Comparison of ENCODE assay signal across 22 cellular contexts in genomic region chr11:130114726-130115125, GRCh38.
"Had no signal": no experiment of that assay in that cellular context is flagged by ENCODE, and none has a peak within 500 bp of the region (broad histone marks: within the 10 kb centered on the region; RNA-seq: fewer than 3 reads in every experiment).

No MANE protein-coding gene starts in this region.

- ATAC-seq: activated CD8-positive, alpha-beta T cell treated with anti-CD3 and anti-CD28 coated beads, Interleukin-2, amount 10 ng/mL, durations not matched to agents 7 days and 5 days; body of pancreas; left colon; stimulated activated naive CD8-positive, alpha-beta T cell treated with anti-CD3 and anti-CD28 coated beads, Interleukin-15, amount 100 ng/mL, for 72 hours had no signal

- H3K9me3 Mint-ChIP-seq: activated naive CD8-positive, alpha-beta T cell treated with anti-CD3 and anti-CD28 coated beads, Interleukin-2, amount 10 ng/mL, durations not matched to agents 7 days and 5 days; activated T-cell treated with anti-CD3 and anti-CD28 coated beads, Interleukin-2, amount 50 U/mL, for 24 hours; activated T-helper 2 cell treated with anti-CD3 and anti-CD28 coated beads, Interferon-gamma antibody, Interleukin-2, Interleukin-4, amounts not matched to agents 10 μg/mL and 5 μg/mL and 100 μg/mL, durations not matched to agents 14 hours and 24 hours and 36 hours; neural crest cell; stimulated activated naive CD8-positive, alpha-beta T cell treated with anti-CD3 and anti-CD28 coated beads, Interleukin-15, amount 100 ng/mL, for 72 hours; type B pancreatic cell had no signal

- H3K27me3 ChIP-seq: body of pancreas, dorsolateral prefrontal cortex had no signal

- H3K4me1 Mint-ChIP-seq: neural crest cell had no signal

- H3K27ac ChIP-seq: skin epidermis had no signal

- DNase-seq: activated CD4-positive, alpha-beta T cell treated with anti-CD3 and anti-CD28 coated beads for 48 hours; activated CD4-positive, CD25-positive, alpha-beta regulatory T cell; activated CD8-positive, alpha-beta T cell treated with anti-CD3 and anti-CD28 coated beads, Interleukin-2, amount 10 ng/mL, durations not matched to agents 7 days and 5 days; activated naive CD4-positive, alpha-beta T cell treated with Interleukin-2 at 50 U/mL for 16 hours; activated naive CD8-positive, alpha-beta T cell treated with anti-CD3 and anti-CD28 coated beads, Interleukin-2, amount 10 ng/mL, durations not matched to agents 7 days and 5 days; activated T-cell treated with anti-CD3 and anti-CD28 coated beads, Interleukin-2, amount 50 U/mL, for 24 hours; amygdala; dorsolateral prefrontal cortex; foreskin melanocyte; hypothalamus; islet precursor cell; left colon; midbrain; stimulated activated CD4-positive, alpha-beta T cell treated with anti-CD3 and anti-CD28 coated beads, Interleukin-15, amount 100 ng/mL, for 24 hours; stimulated activated CD4-positive, alpha-beta T cell treated with anti-CD3 and anti-CD28 coated beads, Interleukin-4, amount 100 ng/mL, for 1 hour; stimulated activated naive CD8-positive, alpha-beta T cell treated with anti-CD3 and anti-CD28 coated beads, Interleukin-15, amount 100 ng/mL, for 72 hours had no signal

- H3K27me3 Mint-ChIP-seq: activated T-cell treated with anti-CD3 and anti-CD28 coated beads, Interleukin-2, amount 50 U/mL, for 24 hours; type B pancreatic cell had no signal

- H3K9me3 ChIP-seq: body of pancreas had no signal

- H3K27ac Mint-ChIP-seq: activated CD8-positive, alpha-beta T cell treated with anti-CD3 and anti-CD28 coated beads, Interleukin-2, amount 10 ng/mL, durations not matched to agents 7 days and 5 days; activated naive CD8-positive, alpha-beta T cell treated with anti-CD3 and anti-CD28 coated beads, Interleukin-2, amount 10 ng/mL, durations not matched to agents 7 days and 5 days; activated T-cell treated with anti-CD3 and anti-CD28 coated beads, Interleukin-2, amount 50 U/mL, for 24 hours; activated T-helper 2 cell treated with anti-CD3 and anti-CD28 coated beads, Interferon-gamma antibody, Interleukin-2, Interleukin-4, amounts not matched to agents 10 μg/mL and 5 μg/mL and 100 μg/mL, durations not matched to agents 14 hours and 24 hours and 36 hours; stimulated activated naive CD8-positive, alpha-beta T cell treated with anti-CD3 and anti-CD28 coated beads, Interleukin-15, amount 100 ng/mL, for 72 hours; type B pancreatic cell had no signal

- H3K4me3 ChIP-seq: body of pancreas, dorsolateral prefrontal cortex, lung, skin epidermis had no signal

- H3K4me3 Mint-ChIP-seq: activated CD8-positive, alpha-beta T cell treated with anti-CD3 and anti-CD28 coated beads, Interleukin-2, amount 10 ng/mL, durations not matched to agents 7 days and 5 days; activated naive CD8-positive, alpha-beta T cell treated with anti-CD3 and anti-CD28 coated beads, Interleukin-2, amount 10 ng/mL, durations not matched to agents 7 days and 5 days; activated T-cell treated with anti-CD3 and anti-CD28 coated beads, Interleukin-2, amount 50 U/mL, for 24 hours; neural crest cell; stimulated activated naive CD8-positive, alpha-beta T cell treated with anti-CD3 and anti-CD28 coated beads, Interleukin-15, amount 100 ng/mL, for 72 hours; type B pancreatic cell had no signal
